Comparison of ENCODE assay signal across 8 cellular contexts in the genomic region with DNA sequence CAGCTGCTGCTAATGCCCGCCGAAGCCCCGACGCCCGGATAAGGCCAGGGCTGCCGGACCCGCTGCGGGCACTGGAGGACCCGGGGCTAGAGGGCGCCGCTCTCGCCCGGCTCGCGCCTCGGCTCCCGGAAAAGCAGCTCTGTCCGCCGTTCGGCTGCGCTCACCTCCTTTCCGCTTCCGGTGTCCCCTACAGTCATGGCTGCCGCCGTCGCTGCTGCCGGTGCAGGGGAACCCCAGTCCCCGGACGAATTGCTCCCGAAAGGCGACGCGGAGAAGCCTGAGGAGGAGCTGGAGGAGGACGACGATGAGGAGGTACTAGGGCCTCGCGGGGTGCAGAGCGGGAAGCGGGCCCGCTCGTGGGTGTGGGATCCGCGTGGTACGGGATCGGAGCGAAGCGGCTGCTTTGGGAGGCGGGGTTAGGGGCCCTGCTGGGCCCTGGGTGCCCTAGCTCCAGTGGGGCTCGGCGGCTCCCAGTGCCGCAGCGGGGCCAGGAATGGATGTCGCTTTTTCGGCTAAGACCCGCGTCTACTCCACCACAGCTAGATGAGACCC. TPM values are rescaled to one million over a fixed set of nuclear protein-coding genes. Genes with fewer than 3 reads are reported as not detected.
A peak's percentile ranks its signal among the peaks of the same experiment; 100 is the strongest.
DNase-seq lines count a peak whose midpoint lies in the region; ATAC-seq and TF ChIP-seq lines count a peak whose summit lies in the region.

TSS of gene TOMM22 (plus strand) at position 174 of the 552 bp plus-strand sequence. CDS start at position 196, 22 bp downstream.

- no peaks in the 10 kb centered on the region for H3K9me3 Mint-ChIP-seq in activated B cell treated with CpG ODN at 0.5 μM for 24 hours

- ATAC-seq in GM18870 (IDR thresholded peaks at IDR 0.05; ENCODE audit: unreplicated experiment) = peak; percentile 79
- ATAC-seq in HG03108 (IDR thresholded peaks at IDR 0.05; ENCODE audit: unreplicated experiment) = peak; percentile 94
- ATAC-seq in activated B cell treated with CpG ODN at 0.5 μM for 24 hours (ENCODE audit: low read depth) = peak; percentile 98

- CTCF ChIA-PET in activated B cell treated with CpG ODN at 0.5 μM for 24 hours (lab: Charles Lee) = interaction anchor here (0.6 to 2.4 kb wide), 13 partner anchors 10 to 718 kb away, joined by 3 to 19 read pairs (median 4); partner anchors contain the start of genes CBY1, FAM227A, GTPBP1 and JOSD1

- H3K27ac ChIP-seq in caudate nucleus (ENCODE audit: low read depth, low read length) = peak within 1 kb of the TSS; percentile 72

- POLR2A ChIA-PET in activated B cell treated with CpG ODN at 0.5 μM for 24 hours (lab: Charles Lee) = interaction anchor here (0.6 to 2.1 kb wide), 19 partner anchors 10 to 1371 kb away, joined by 3 to 23 read pairs (median 4); partner anchors contain the start of genes CBX6, CBY1, FAM227A and GGA1

- DNase-seq in AG08395 (ENCODE audit: low spot score) (peak; percentile 97), NCI-H2227 treated with DMSO at 0.1 percent for 48 hours (lab: John Stamatoyannopoulos, UW) (peak; percentile 42), activated B cell treated with CpG ODN at 0.5 μM for 24 hours (peak; percentile 84), caudate nucleus (lab: John Stamatoyannopoulos, UW) (peak in 60 of 61 donors; percentile 40 to 93 (median 85)), iris pigment epithelial cell (ENCODE audit: low read depth) (peak; percentile 87)
- DNase-seq in stimulated activated CD4-positive, alpha-beta T cell treated with anti-CD3 and anti-CD28 coated beads, Interleukin-12 subunit alpha, Interleukin-12 subunit beta, amount 100 ng/mL, for 48 hours (ENCODE audit: low read depth in 2 of 3, low spot score in 1 of 3) = peak; percentile 74 to 82 (median 77)

- H3K27me3 Mint-ChIP-seq in activated B cell treated with CpG ODN at 0.5 μM for 24 hours = no peaks in the 10 kb centered on the region

- H3K36me3 Mint-ChIP-seq in activated B cell treated with CpG ODN at 0.5 μM for 24 hours (ENCODE audit: low read depth) = peaks cover 44% of the 10 kb centered on the region

- peak within 1 kb of the TSS; percentile 92 for H3K27ac Mint-ChIP-seq in activated B cell treated with CpG ODN at 0.5 μM for 24 hours

- intact Hi-C loops in activated B cell treated with CpG ODN at 0.5 μM for 24 hours (cut with micrococcal nuclease) = loop anchor here (1.0 to 5.0 kb wide), 7 partner anchors 18 to 840 kb away; partner anchors contain the start of genes ANKRD54, CBY1, DDX17 and FAM227A

- H3K4me3 Mint-ChIP-seq in activated B cell treated with CpG ODN at 0.5 μM for 24 hours = peak within 1 kb of the TSS; percentile 97

- TF ChIP-seq CTCF in activated B cell treated with CpG ODN at 0.5 μM for 24 hours (IDR thresholded peaks at IDR 0.05) = no peak

- peaks cover 20% of the 10 kb centered on the region for H3K4me1 Mint-ChIP-seq in activated B cell treated with CpG ODN at 0.5 μM for 24 hours

RNA-seq across cellular contexts. Expression of gene TOMM22, which starts in this region (rescaled TPM):
- total RNA-seq in activated B cell treated with CpG ODN at 0.5 μM for 24 hours = 99.4 and 109 TPM in 2 replicates

Comparison
In these comparisons a context has a peak if more than half of its experiments do, and no peak if none do; other contexts are left out.
1. Peak in every context shown above with its lines: DNase-seq, ATAC-seq and H3K27ac ChIP-seq.
2. DNase-seq: peak in every context shown above with its lines; median percentile 97 in AG08395; 87 in iris pigment epithelial cell; 85 in caudate nucleus; 84 in activated B cell treated with CpG ODN at 0.5 μM for 24 hours; 77 in stimulated activated CD4-positive, alpha-beta T cell treated with anti-CD3 and anti-CD28 coated beads, Interleukin-12 subunit alpha, Interleukin-12 subunit beta, amount 100 ng/mL, for 48 hours; 42 in NCI-H2227 treated with DMSO at 0.1 percent for 48 hours.